Comparison of ENCODE assay signal across 28 cellular contexts in genomic region chr16:28555593-28555992, GRCh38. TPM values are rescaled to one million over a fixed set of nuclear protein-coding genes. Genes with fewer than 3 reads are reported as not detected.
DNase-seq lines count a peak whose midpoint lies in the region; ATAC-seq, FAIRE-seq and TF ChIP-seq lines count a peak whose summit lies in the region.
"Had no signal": no experiment of that assay in that cellular context is flagged by ENCODE, and none has a peak within 500 bp of the region (broad histone marks: within the 10 kb centered on the region; RNA-seq: fewer than 3 reads in every experiment).

No MANE protein-coding gene starts in this region.

- H3K4me2 ChIP-seq in neural progenitor cell (no peak overlapping the region), hepatocyte (no peak overlapping the region)
- H3K4me2 ChIP-seq: GM23338 had no signal

- peaks cover 44% of the 10 kb centered on the region for H3K4me1 Mint-ChIP-seq in activated CD4-positive, alpha-beta T cell treated with anti-CD3 and anti-CD28 coated beads for 36 hours
- H3K4me1 Mint-ChIP-seq in activated CD4-positive, alpha-beta T cell treated with anti-CD3 and anti-CD28 coated beads, Interleukin-2, amount 10 ng/mL, durations not matched to agents 7 days and 5 days, result peaks cover 43% of the 10 kb centered on the region
- H3K4me1 Mint-ChIP-seq in activated CD8-positive, alpha-beta T cell treated with anti-CD3 and anti-CD28 coated beads, Interleukin-2, amount 10 ng/mL, durations not matched to agents 7 days and 5 days (ENCODE audit: low read depth), result peaks cover 29% of the 10 kb centered on the region
- peaks cover 6% of the 10 kb centered on the region for H3K4me1 Mint-ChIP-seq in neural progenitor cell

- no peaks in the 10 kb centered on the region for H3K27me3 ChIP-seq in neural progenitor cell
- H3K27me3 ChIP-seq in hepatocyte, result no peaks in the 10 kb centered on the region
- H3K27me3 ChIP-seq: esophagus muscularis mucosa, transverse colon had no signal

- peak overlapping the region; percentile 10 for H3K4me3 Mint-ChIP-seq in activated CD4-positive, alpha-beta T cell treated with anti-CD3 and anti-CD28 coated beads for 36 hours
- H3K4me3 Mint-ChIP-seq in activated CD4-positive, alpha-beta T cell treated with anti-CD3 and anti-CD28 coated beads, Interleukin-2, amount 10 ng/mL, durations not matched to agents 7 days and 5 days, result no peak overlapping the region
- no peak overlapping the region for H3K4me3 Mint-ChIP-seq in activated CD8-positive, alpha-beta T cell treated with anti-CD3 and anti-CD28 coated beads, Interleukin-2, amount 10 ng/mL, durations not matched to agents 7 days and 5 days
- peak overlapping the region; percentile 16 for H3K4me3 Mint-ChIP-seq in neural progenitor cell

- peak; percentile 21 for DNase-seq in activated CD4-positive, alpha-beta T cell treated with anti-CD3 and anti-CD28 coated beads for 36 hours
- no peak for DNase-seq in activated CD4-positive, alpha-beta T cell treated with anti-CD3 and anti-CD28 coated beads, Interleukin-2, amount 10 ng/mL, durations not matched to agents 7 days and 5 days
- DNase-seq in GM18507 (ENCODE audit: extremely low spot score, insufficient read length, low read depth) (no peak), neural progenitor cell (ENCODE audit: low spot score) (no peak), hepatocyte (ENCODE audit: low spot score) (no peak), NCI-H82 (lab: John Stamatoyannopoulos, UW) (no peak)
- no peak for DNase-seq in activated CD8-positive, alpha-beta T cell treated with anti-CD3 and anti-CD28 coated beads, Interleukin-2, amount 10 ng/mL, durations not matched to agents 7 days and 5 days
- DNase-seq: activated gamma-delta T cell treated with Interleukin-2 at 50 U/mL for 16 hours; DMS53; effector CD8-positive, alpha-beta T cell; NCI-H1105 treated with DMSO at 0.1 percent for 48 hours; NCI-H2107; NCI-H526; SHP77 treated with DMSO at 0.1 percent for 48 hours; stimulated activated CD4-positive, alpha-beta T cell treated with anti-CD3 and anti-CD28 coated beads, Interleukin-1b, Interleukin-23, amount 100 ng/mL, for 48 hours; stimulated activated naive CD4-positive, alpha-beta T cell treated with Interleukin-2 at 50 U/mL for 16 hours; transverse colon had no signal

- ATAC-seq in activated CD4-positive, alpha-beta T cell treated with anti-CD3 and anti-CD28 coated beads for 36 hours, result peak; percentile 57
- ATAC-seq in activated CD8-positive, alpha-beta T cell treated with anti-CD3 and anti-CD28 coated beads, Interleukin-2, amount 10 ng/mL, durations not matched to agents 7 days and 5 days, result no peak
- no peak for ATAC-seq in HG02870 (IDR thresholded peaks at IDR 0.05; ENCODE audit: unreplicated experiment)
- ATAC-seq: GM23338 had no signal

- no peaks in the 10 kb centered on the region for H3K9me3 Mint-ChIP-seq in activated CD4-positive, alpha-beta T cell treated with anti-CD3 and anti-CD28 coated beads for 36 hours (ENCODE audit: low read depth)
- peaks cover 3% of the 10 kb centered on the region for H3K9me3 Mint-ChIP-seq in activated CD4-positive, alpha-beta T cell treated with anti-CD3 and anti-CD28 coated beads, Interleukin-2, amount 10 ng/mL, durations not matched to agents 7 days and 5 days
- no peaks in the 10 kb centered on the region for H3K9me3 Mint-ChIP-seq in activated CD8-positive, alpha-beta T cell treated with anti-CD3 and anti-CD28 coated beads, Interleukin-2, amount 10 ng/mL, durations not matched to agents 7 days and 5 days (ENCODE audit: insufficient read depth)
- H3K9me3 Mint-ChIP-seq in neural progenitor cell, result no peaks in the 10 kb centered on the region
- H3K9me3 Mint-ChIP-seq: GM23338 had no signal

- H3K36me3 Mint-ChIP-seq in activated CD4-positive, alpha-beta T cell treated with anti-CD3 and anti-CD28 coated beads for 36 hours (ENCODE audit: low read depth), result peaks cover 24% of the 10 kb centered on the region
- H3K36me3 Mint-ChIP-seq in activated CD4-positive, alpha-beta T cell treated with anti-CD3 and anti-CD28 coated beads, Interleukin-2, amount 10 ng/mL, durations not matched to agents 7 days and 5 days (ENCODE audit: low read depth), result peaks cover 31% of the 10 kb centered on the region
- H3K36me3 Mint-ChIP-seq in activated CD8-positive, alpha-beta T cell treated with anti-CD3 and anti-CD28 coated beads, Interleukin-2, amount 10 ng/mL, durations not matched to agents 7 days and 5 days (ENCODE audit: low read depth), result peaks cover 30% of the 10 kb centered on the region
- H3K36me3 Mint-ChIP-seq in neural progenitor cell, result peaks cover 15% of the 10 kb centered on the region

- no peak overlapping the region for H2AFZ ChIP-seq in neural progenitor cell (replicated peaks)
- H2AFZ ChIP-seq in hepatocyte, result no peak overlapping the region
- H2AFZ ChIP-seq: GM23338 had no signal

- intact Hi-C loops in activated CD4-positive, alpha-beta T cell treated with anti-CD3 and anti-CD28 coated beads for 36 hours (cut with DNase I, micrococcal nuclease), result loop anchor here (2.0 to 10.0 kb wide), 2 partner anchors 61 to 1001 kb away; partner anchors contain the start of genes APOBR (in 1 of the 2) and KATNIP (in 1 of the 2)

- peak; percentile 38 for FAIRE-seq in GM18507 (lab: Jason Lieb, UNC)

- H3K9ac ChIP-seq in neural progenitor cell, result no peak overlapping the region

- no peak overlapping the region for H3K27ac ChIP-seq in neural progenitor cell
- no peak overlapping the region for H3K27ac ChIP-seq in hepatocyte
- H3K27ac ChIP-seq: 22Rv1, C4-2B, esophagus muscularis mucosa, prostate gland, transverse colon, VCaP had no signal

- H3K4me1 ChIP-seq in neural progenitor cell (peaks cover 3% of the 10 kb centered on the region), hepatocyte (ENCODE audit: insufficient read depth) (no peaks in the 10 kb centered on the region)
- H3K4me1 ChIP-seq: prostate gland had no signal

- H3K9me3 ChIP-seq in neural progenitor cell (ENCODE audit: low read depth) (no peaks in the 10 kb centered on the region), hepatocyte (ENCODE audit: low read depth) (no peaks in the 10 kb centered on the region)
- H3K9me3 ChIP-seq: esophagus muscularis mucosa, prostate gland, transverse colon had no signal

- 85% methylated on average over 2 of the region's 2 CpGs for WGBS in hepatocyte (ENCODE audit: low lambda C conversion rate, missing lambda C conversion rate)

- H3K36me3 ChIP-seq in neural progenitor cell (no peaks in the 10 kb centered on the region), hepatocyte (replicated peaks; ENCODE audit: insufficient read depth, low read depth) (no peaks in the 10 kb centered on the region)
- H3K36me3 ChIP-seq: prostate gland had no signal

- H3F3A ChIP-seq in neural progenitor cell (ENCODE audit: low read depth), result peaks cover 3% of the 10 kb centered on the region

- POLR2A ChIA-PET in activated CD4-positive, alpha-beta T cell treated with anti-CD3 and anti-CD28 coated beads for 36 hours (lab: Charles Lee), result interaction anchor here (1.6 kb wide), 1 partner anchor 62 kb away, joined by 3 read pairs; no protein-coding TSS in a partner anchor
- POLR2A ChIA-PET in activated CD4-positive, alpha-beta T cell treated with anti-CD3 and anti-CD28 coated beads, Interleukin-2, amount 10 ng/mL, durations not matched to agents 7 days and 5 days (lab: Charles Lee), result no interaction called here
- POLR2A ChIA-PET in activated CD8-positive, alpha-beta T cell treated with anti-CD3 and anti-CD28 coated beads, Interleukin-2, amount 10 ng/mL, durations not matched to agents 7 days and 5 days (lab: Charles Lee), result interaction anchor here (2.4 kb wide), 1 partner anchor 62 kb away, joined by 5 read pairs; the partner anchor contains the start of gene APOBR

- no peaks in the 10 kb centered on the region for H3K9me2 ChIP-seq in hepatocyte (replicated peaks; ENCODE audit: insufficient read depth)

- no peaks in the 10 kb centered on the region for H4K20me1 ChIP-seq in neural progenitor cell (ENCODE audit: low read depth)
- H4K20me1 ChIP-seq in hepatocyte (ENCODE audit: insufficient read depth, poor library complexity, severe bottlenecking), result no peaks in the 10 kb centered on the region

- CTCF ChIA-PET in activated CD4-positive, alpha-beta T cell treated with anti-CD3 and anti-CD28 coated beads for 36 hours (lab: Charles Lee), result interaction anchor here (1.2 to 2.4 kb wide), 4 partner anchors 13 to 67 kb away, joined by 4 to 6 read pairs (median 4); no protein-coding TSS in a partner anchor
- CTCF ChIA-PET in activated CD4-positive, alpha-beta T cell treated with anti-CD3 and anti-CD28 coated beads, Interleukin-2, amount 10 ng/mL, durations not matched to agents 7 days and 5 days (lab: Charles Lee), result interaction anchor here (0.5 to 1.0 kb wide), 3 partner anchors 31 to 278 kb away, joined by 3 read pairs; no protein-coding TSS in a partner anchor
- CTCF ChIA-PET in activated CD8-positive, alpha-beta T cell treated with anti-CD3 and anti-CD28 coated beads, Interleukin-2, amount 10 ng/mL, durations not matched to agents 7 days and 5 days (lab: Charles Lee), result interaction anchor here (1.0 kb wide), 1 partner anchor 18 kb away, joined by 3 read pairs; no protein-coding TSS in a partner anchor

- no peak for TF ChIP-seq CTCF in neural progenitor cell (IDR thresholded peaks at IDR 0.05)
- no peak for TF ChIP-seq CTCF in hepatocyte (IDR thresholded peaks at IDR 0.05; ENCODE audit: poor library complexity)

- peak overlapping the region; percentile 74 for H3K27ac Mint-ChIP-seq in activated CD4-positive, alpha-beta T cell treated with anti-CD3 and anti-CD28 coated beads for 36 hours
- no peak overlapping the region for H3K27ac Mint-ChIP-seq in activated CD4-positive, alpha-beta T cell treated with anti-CD3 and anti-CD28 coated beads, Interleukin-2, amount 10 ng/mL, durations not matched to agents 7 days and 5 days
- H3K27ac Mint-ChIP-seq in activated CD8-positive, alpha-beta T cell treated with anti-CD3 and anti-CD28 coated beads, Interleukin-2, amount 10 ng/mL, durations not matched to agents 7 days and 5 days, result peak overlapping the region; percentile 16
- no peak overlapping the region for H3K27ac Mint-ChIP-seq in neural progenitor cell
- H3K27ac Mint-ChIP-seq: GM23338 had no signal

- H3K4me3 ChIP-seq in neural progenitor cell (no peak overlapping the region), hepatocyte (no peak overlapping the region)
- H3K4me3 ChIP-seq: prostate gland had no signal

- H3K27me3 Mint-ChIP-seq in activated CD4-positive, alpha-beta T cell treated with anti-CD3 and anti-CD28 coated beads for 36 hours, result no peaks in the 10 kb centered on the region
- H3K27me3 Mint-ChIP-seq in activated CD4-positive, alpha-beta T cell treated with anti-CD3 and anti-CD28 coated beads, Interleukin-2, amount 10 ng/mL, durations not matched to agents 7 days and 5 days, result no peaks in the 10 kb centered on the region
- no peaks in the 10 kb centered on the region for H3K27me3 Mint-ChIP-seq in activated CD8-positive, alpha-beta T cell treated with anti-CD3 and anti-CD28 coated beads, Interleukin-2, amount 10 ng/mL, durations not matched to agents 7 days and 5 days (ENCODE audit: low read depth)
- peaks cover 9% of the 10 kb centered on the region for H3K27me3 Mint-ChIP-seq in neural progenitor cell (ENCODE audit: insufficient read depth, low read depth)

- H3K79me2 ChIP-seq in neural progenitor cell (ENCODE audit: low read depth), result peaks cover 15% of the 10 kb centered on the region
- peaks cover 35% of the 10 kb centered on the region for H3K79me2 ChIP-seq in hepatocyte

RNA-seq across cellular contexts. Expression of gene SGF29, which starts 1.9 kb away (rescaled TPM):
- total RNA-seq in activated CD4-positive, alpha-beta T cell treated with anti-CD3 and anti-CD28 coated beads for 36 hours, result 10 to 100 TPM; 23.6 to 35.5 TPM
- 10 to 100 TPM; 49.3 to 60.6 TPM for total RNA-seq in activated CD4-positive, alpha-beta T cell treated with anti-CD3 and anti-CD28 coated beads, Interleukin-2, amount 10 ng/mL, durations not matched to agents 7 days and 5 days
- 10 to 100 TPM; 42.2 to 49.1 TPM for total RNA-seq in activated CD8-positive, alpha-beta T cell treated with anti-CD3 and anti-CD28 coated beads, Interleukin-2, amount 10 ng/mL, durations not matched to agents 7 days and 5 days
- total RNA-seq in neural progenitor cell (ENCODE audit: low replicate concordance), result 5.3 and 16.4 TPM in 2 replicates
- 12.7 and 12.8 TPM in 2 replicates for total RNA-seq in hepatocyte
- 14.1 and 17.1 TPM in 2 replicates for polyA plus RNA-seq in hepatocyte

RNA-seq across cellular contexts. Expression of gene NUPR1, which starts 16.8 kb away (rescaled TPM):
- total RNA-seq in activated CD4-positive, alpha-beta T cell treated with anti-CD3 and anti-CD28 coated beads for 36 hours, result not detected
- not detected for total RNA-seq in activated CD4-positive, alpha-beta T cell treated with anti-CD3 and anti-CD28 coated beads, Interleukin-2, amount 10 ng/mL, durations not matched to agents 7 days and 5 days
- total RNA-seq in activated CD8-positive, alpha-beta T cell treated with anti-CD3 and anti-CD28 coated beads, Interleukin-2, amount 10 ng/mL, durations not matched to agents 7 days and 5 days, result not detected
- total RNA-seq in neural progenitor cell (ENCODE audit: low replicate concordance), result 0.03 TPM in 1 of 2 replicates, not detected in the other
- 18.0 and 18.3 TPM in 2 replicates for total RNA-seq in hepatocyte
- polyA plus RNA-seq in hepatocyte, result 118 and 130 TPM in 2 replicates
- total RNA-seq: activated CD8-positive, alpha-beta memory T cell treated with anti-CD3 and anti-CD28 coated beads for 36 hours had no signal

RNA-seq across cellular contexts. Expression of gene SULT1A2, which starts 41.3 kb away (rescaled TPM):
- total RNA-seq in activated CD4-positive, alpha-beta T cell treated with anti-CD3 and anti-CD28 coated beads for 36 hours, result under 1 TPM; 0.26 to 0.30 TPM
- under 1 TPM; 0.27 to 0.50 TPM for total RNA-seq in activated CD4-positive, alpha-beta T cell treated with anti-CD3 and anti-CD28 coated beads, Interleukin-2, amount 10 ng/mL, durations not matched to agents 7 days and 5 days
- under 1 TPM; 0.42 to 0.57 TPM for total RNA-seq in activated CD8-positive, alpha-beta T cell treated with anti-CD3 and anti-CD28 coated beads, Interleukin-2, amount 10 ng/mL, durations not matched to agents 7 days and 5 days
- total RNA-seq in neural progenitor cell (ENCODE audit: low replicate concordance), result 0.12 TPM in 1 of 2 replicates, not detected in the other
- 0.60 and 1.8 TPM in 2 replicates for total RNA-seq in hepatocyte
- polyA plus RNA-seq in hepatocyte, result 3.6 and 4.5 TPM in 2 replicates
- total RNA-seq: chondrocyte, HT1080, LHCN-M2 had no signal

RNA-seq across cellular contexts. Expression of gene IL27, which starts 49.0 kb away (rescaled TPM):
- not detected for total RNA-seq in activated CD4-positive, alpha-beta T cell treated with anti-CD3 and anti-CD28 coated beads for 36 hours
- total RNA-seq in activated CD4-positive, alpha-beta T cell treated with anti-CD3 and anti-CD28 coated beads, Interleukin-2, amount 10 ng/mL, durations not matched to agents 7 days and 5 days, result not detected
- not detected for total RNA-seq in activated CD8-positive, alpha-beta T cell treated with anti-CD3 and anti-CD28 coated beads, Interleukin-2, amount 10 ng/mL, durations not matched to agents 7 days and 5 days
- not detected in 2 replicates for total RNA-seq in neural progenitor cell (ENCODE audit: low replicate concordance)
- not detected in 2 replicates for total RNA-seq in hepatocyte
- polyA plus RNA-seq in hepatocyte, result not detected in 2 replicates
- total RNA-seq: activated CD8-positive, alpha-beta memory T cell treated with anti-CD3 and anti-CD28 coated beads for 36 hours; chondrocyte; esophagus muscularis mucosa; GM23338; HT1080; LHCN-M2; prostate gland; transverse colon had no signal
- polyA plus RNA-seq: GM23338 had no signal

RNA-seq across cellular contexts. Expression of gene SULT1A1, which starts 54.3 kb away (rescaled TPM):
- total RNA-seq in activated CD4-positive, alpha-beta T cell treated with anti-CD3 and anti-CD28 coated beads for 36 hours, result 10 to 100 TPM; 12.1 to 13.9 TPM
- 10 to 100 TPM; 11.1 to 11.3 TPM for total RNA-seq in activated CD4-positive, alpha-beta T cell treated with anti-CD3 and anti-CD28 coated beads, Interleukin-2, amount 10 ng/mL, durations not matched to agents 7 days and 5 days
- 10 to 100 TPM; 11.8 to 13.0 TPM for total RNA-seq in activated CD8-positive, alpha-beta T cell treated with anti-CD3 and anti-CD28 coated beads, Interleukin-2, amount 10 ng/mL, durations not matched to agents 7 days and 5 days
- total RNA-seq in neural progenitor cell (ENCODE audit: low replicate concordance) (2.3 and 4.2 TPM in 2 replicates), hepatocyte (15.0 and 15.5 TPM in 2 replicates)
- 18.8 and 19.5 TPM in 2 replicates for polyA plus RNA-seq in hepatocyte

Comparison
In these comparisons a context has a peak if more than half of its experiments do, and no peak if none do; other contexts are left out.
1. H3K27ac Mint-ChIP-seq: peak in activated CD4-positive, alpha-beta T cell treated with anti-CD3 and anti-CD28 coated beads for 36 hours (single experiment) and activated CD8-positive, alpha-beta T cell treated with anti-CD3 and anti-CD28 coated beads, Interleukin-2, amount 10 ng/mL, durations not matched to agents 7 days and 5 days (single experiment); none in activated CD4-positive, alpha-beta T cell treated with anti-CD3 and anti-CD28 coated beads, Interleukin-2, amount 10 ng/mL, durations not matched to agents 7 days and 5 days (single experiment) and neural progenitor cell (single experiment).
2. H3K4me3 Mint-ChIP-seq: peak in activated CD4-positive, alpha-beta T cell treated with anti-CD3 and anti-CD28 coated beads for 36 hours (single experiment) and neural progenitor cell (single experiment); none in activated CD4-positive, alpha-beta T cell treated with anti-CD3 and anti-CD28 coated beads, Interleukin-2, amount 10 ng/mL, durations not matched to agents 7 days and 5 days (single experiment) and activated CD8-positive, alpha-beta T cell treated with anti-CD3 and anti-CD28 coated beads, Interleukin-2, amount 10 ng/mL, durations not matched to agents 7 days and 5 days (single experiment).
3. RNA of gene NUPR1, which starts 16.8 kb away (total RNA-seq): 18.0 to 18.3 TPM in hepatocyte; not detected in activated CD8-positive, alpha-beta T cell treated with anti-CD3 and anti-CD28 coated beads, Interleukin-2, amount 10 ng/mL, durations not matched to agents 7 days and 5 days, not detected in activated CD4-positive, alpha-beta T cell treated with anti-CD3 and anti-CD28 coated beads for 36 hours, not detected in activated CD4-positive, alpha-beta T cell treated with anti-CD3 and anti-CD28 coated beads, Interleukin-2, amount 10 ng/mL, durations not matched to agents 7 days and 5 days and 0.03 TPM in neural progenitor cell; every median in the first group is over 10 times any median in the second.